In the genomic region with DNA sequence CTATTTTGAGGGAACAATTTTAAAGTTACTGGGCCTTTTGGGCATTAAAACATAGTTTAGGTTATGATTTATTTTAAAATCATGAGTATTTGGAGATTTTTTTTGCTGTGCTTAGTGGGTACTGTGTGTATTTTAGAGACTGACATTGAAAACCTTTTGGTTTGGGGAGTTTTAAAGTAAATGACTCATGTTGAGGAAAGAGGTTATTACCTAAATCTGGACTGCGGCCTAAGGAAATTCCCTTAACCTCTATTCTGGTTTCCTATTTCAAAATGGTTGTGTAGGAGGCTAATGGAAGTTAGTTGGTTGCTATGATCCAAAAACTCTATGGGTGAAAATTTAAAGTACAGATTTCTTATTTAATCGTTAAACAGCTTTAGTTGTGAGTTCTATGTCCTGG, we compare ENCODE assay signal across 2 cellular contexts.
TF ChIP-seq lines count a peak whose summit lies in the region.

No MANE protein-coding gene starts in this region.

TF ChIP-seq in WTC11, 78 proteins besides CTCF, POLR2A, EP300 and RAD21 (continued from another document):
- TF ChIP-seq, protein P1, sequence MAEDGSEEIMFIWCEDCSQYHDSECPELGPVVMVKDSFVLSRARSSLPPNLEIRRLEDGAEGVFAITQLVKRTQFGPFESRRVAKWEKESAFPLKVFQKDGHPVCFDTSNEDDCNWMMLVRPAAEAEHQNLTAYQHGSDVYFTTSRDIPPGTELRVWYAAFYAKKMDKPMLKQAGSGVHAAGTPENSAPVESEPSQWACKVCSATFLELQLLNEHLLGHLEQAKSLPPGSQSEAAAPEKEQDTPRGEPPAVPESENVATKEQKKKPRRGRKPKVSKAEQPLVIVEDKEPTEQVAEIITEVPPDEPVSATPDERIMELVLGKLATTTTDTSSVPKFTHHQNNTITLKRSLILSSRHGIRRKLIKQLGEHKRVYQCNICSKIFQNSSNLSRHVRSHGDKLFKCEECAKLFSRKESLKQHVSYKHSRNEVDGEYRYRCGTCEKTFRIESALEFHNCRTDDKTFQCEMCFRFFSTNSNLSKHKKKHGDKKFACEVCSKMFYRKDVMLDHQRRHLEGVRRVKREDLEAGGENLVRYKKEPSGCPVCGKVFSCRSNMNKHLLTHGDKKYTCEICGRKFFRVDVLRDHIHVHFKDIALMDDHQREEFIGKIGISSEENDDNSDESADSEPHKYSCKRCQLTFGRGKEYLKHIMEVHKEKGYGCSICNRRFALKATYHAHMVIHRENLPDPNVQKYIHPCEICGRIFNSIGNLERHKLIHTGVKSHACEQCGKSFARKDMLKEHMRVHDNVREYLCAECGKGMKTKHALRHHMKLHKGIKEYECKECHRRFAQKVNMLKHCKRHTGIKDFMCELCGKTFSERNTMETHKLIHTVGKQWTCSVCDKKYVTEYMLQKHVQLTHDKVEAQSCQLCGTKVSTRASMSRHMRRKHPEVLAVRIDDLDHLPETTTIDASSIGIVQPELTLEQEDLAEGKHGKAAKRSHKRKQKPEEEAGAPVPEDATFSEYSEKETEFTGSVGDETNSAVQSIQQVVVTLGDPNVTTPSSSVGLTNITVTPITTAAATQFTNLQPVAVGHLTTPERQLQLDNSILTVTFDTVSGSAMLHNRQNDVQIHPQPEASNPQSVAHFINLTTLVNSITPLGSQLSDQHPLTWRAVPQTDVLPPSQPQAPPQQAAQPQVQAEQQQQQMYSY (CRISPR knock-in tag; IDR thresholded peaks at IDR 0.05), result no peak
- TF ChIP-seq, protein P2, sequence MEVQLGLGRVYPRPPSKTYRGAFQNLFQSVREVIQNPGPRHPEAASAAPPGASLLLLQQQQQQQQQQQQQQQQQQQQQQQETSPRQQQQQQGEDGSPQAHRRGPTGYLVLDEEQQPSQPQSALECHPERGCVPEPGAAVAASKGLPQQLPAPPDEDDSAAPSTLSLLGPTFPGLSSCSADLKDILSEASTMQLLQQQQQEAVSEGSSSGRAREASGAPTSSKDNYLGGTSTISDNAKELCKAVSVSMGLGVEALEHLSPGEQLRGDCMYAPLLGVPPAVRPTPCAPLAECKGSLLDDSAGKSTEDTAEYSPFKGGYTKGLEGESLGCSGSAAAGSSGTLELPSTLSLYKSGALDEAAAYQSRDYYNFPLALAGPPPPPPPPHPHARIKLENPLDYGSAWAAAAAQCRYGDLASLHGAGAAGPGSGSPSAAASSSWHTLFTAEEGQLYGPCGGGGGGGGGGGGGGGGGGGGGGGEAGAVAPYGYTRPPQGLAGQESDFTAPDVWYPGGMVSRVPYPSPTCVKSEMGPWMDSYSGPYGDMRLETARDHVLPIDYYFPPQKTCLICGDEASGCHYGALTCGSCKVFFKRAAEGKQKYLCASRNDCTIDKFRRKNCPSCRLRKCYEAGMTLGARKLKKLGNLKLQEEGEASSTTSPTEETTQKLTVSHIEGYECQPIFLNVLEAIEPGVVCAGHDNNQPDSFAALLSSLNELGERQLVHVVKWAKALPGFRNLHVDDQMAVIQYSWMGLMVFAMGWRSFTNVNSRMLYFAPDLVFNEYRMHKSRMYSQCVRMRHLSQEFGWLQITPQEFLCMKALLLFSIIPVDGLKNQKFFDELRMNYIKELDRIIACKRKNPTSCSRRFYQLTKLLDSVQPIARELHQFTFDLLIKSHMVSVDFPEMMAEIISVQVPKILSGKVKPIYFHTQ (CRISPR knock-in tag; IDR thresholded peaks at IDR 0.05), result no peak
- TF ChIP-seq ETV6 (CRISPR knock-in tag; IDR thresholded peaks at IDR 0.05) (no peak), SOX15 (CRISPR knock-in tag; IDR thresholded peaks at IDR 0.05) (no peak), NR3C1 (CRISPR knock-in tag; conservative IDR thresholded peaks at IDR 0.05; ENCODE audit: low read depth) (no peak), SMAD3 (CRISPR knock-in tag; IDR thresholded peaks at IDR 0.05; ENCODE audit: borderline replicate concordance) (no peak), FOXP1 (CRISPR knock-in tag; IDR thresholded peaks at IDR 0.05; ENCODE audit: borderline replicate concordance) (no peak), NR1H2 (CRISPR knock-in tag; IDR thresholded peaks at IDR 0.05) (no peak), ELF4 (CRISPR knock-in tag; IDR thresholded peaks at IDR 0.05; ENCODE audit: low read depth) (no peak), ERG (CRISPR knock-in tag; IDR thresholded peaks at IDR 0.05) (no peak), MAX (CRISPR knock-in tag; IDR thresholded peaks at IDR 0.05) (no peak)

TF ChIP-seq in GM23338, 12 proteins besides CTCF, POLR2A, EP300 and RAD21:
- TF ChIP-seq ETS1 (IDR thresholded peaks at IDR 0.05), result no peak
- TF ChIP-seq REST (IDR thresholded peaks at IDR 0.05; ENCODE audit: unreplicated experiment), result no peak
- TF ChIP-seq POLR2AphosphoS5 (IDR thresholded peaks at IDR 0.05; ENCODE audit: low read depth), result no peak
- TF ChIP-seq ZNF462 (CRISPR knock-in tag; IDR thresholded peaks at IDR 0.05), result no peak
- no peak for TF ChIP-seq EZH2phosphoT487 (IDR thresholded peaks at IDR 0.05; ENCODE audit: unreplicated experiment)
- TF ChIP-seq NANOG (IDR thresholded peaks at IDR 0.05; ENCODE audit: borderline replicate concordance), result no peak
- no peak for TF ChIP-seq JUNB (IDR thresholded peaks at IDR 0.05; ENCODE audit: unreplicated experiment)
- TF ChIP-seq EZH2 (IDR thresholded peaks at IDR 0.05; ENCODE audit: low read depth, unreplicated experiment), result no peak
- TF ChIP-seq ZNF331 (CRISPR knock-in tag; IDR thresholded peaks at IDR 0.05; ENCODE audit: low read depth), result no peak
- TF ChIP-seq ZNF114 (CRISPR knock-in tag; IDR thresholded peaks at IDR 0.05), result no peak
- TF ChIP-seq STAT1 (IDR thresholded peaks at IDR 0.05; ENCODE audit: unreplicated experiment), result no peak
- no peak for TF ChIP-seq CREB1 (CRISPR knock-in tag; IDR thresholded peaks at IDR 0.05; ENCODE audit: low read depth)
